ENCODE assay signal across 8 cellular contexts in genomic region chr7:2719007-2719406, GRCh38. TPM values are rescaled to one million over a fixed set of nuclear protein-coding genes. Genes with fewer than 3 reads are reported as not detected.
DNase-seq lines count a peak whose midpoint lies in the region; ATAC-seq and TF ChIP-seq lines count a peak whose summit lies in the region.

No MANE protein-coding gene starts in this region.

- no peak for TF ChIP-seq EP300 in esophagus muscularis mucosa (IDR thresholded peaks at IDR 0.05)

- H2AFZ ChIP-seq in DND-41 (ENCODE audit: low read depth, low read length): no peak overlapping the region

- no peaks in the 10 kb centered on the region; the same call in none of the 2 replicates for H4K20me1 ChIP-seq in DND-41 (ENCODE audit: insufficient read depth, low read length)

- H3K36me3 ChIP-seq in DND-41 (ENCODE audit: insufficient read depth, low read length): peaks cover 10% of the 10 kb centered on the region
- peaks cover 0 to 42% (median 25%) of the 10 kb centered on the region in 4 donors for H3K36me3 ChIP-seq in esophagus muscularis mucosa

- ATAC-seq in DND-41 (ENCODE audit: insufficient read depth, low read depth) (peak; percentile 29; the same call in 1 of the 3 replicates), HG03280 (IDR thresholded peaks at IDR 0.05; ENCODE audit: unreplicated experiment) (no peak), GM18520 (IDR thresholded peaks at IDR 0.05; ENCODE audit: unreplicated experiment) (no peak)

- no peaks in the 10 kb centered on the region for H3K27me3 ChIP-seq in DND-41 (ENCODE audit: insufficient read depth, low read length, poor library complexity)
- H3K27me3 ChIP-seq in esophagus muscularis mucosa: no peaks in the 10 kb centered on the region

- H3K27ac ChIP-seq in DND-41 (ENCODE audit: low read length) (no peak overlapping the region), esophagus muscularis mucosa (replicated peaks in 1 of 4) (no peak overlapping the region)

- WGBS in esophagus muscularis mucosa: 73% methylated on average over 14 of the region's 16 CpGs

- H3K9me3 ChIP-seq in DND-41 (ENCODE audit: insufficient read depth, low read length, severe bottlenecking) (no peaks in the 10 kb centered on the region), esophagus muscularis mucosa (no peaks in the 10 kb centered on the region)

- no peak for TF ChIP-seq POLR2A in esophagus muscularis mucosa (IDR thresholded peaks at IDR 0.05; ENCODE audit: low read depth)

- H3K4me3 ChIP-seq in DND-41 (ENCODE audit: low read depth in 1 of 2, low read length in 2 of 2): no peak overlapping the region
- H3K4me3 ChIP-seq in esophagus muscularis mucosa: no peak overlapping the region

- intact Hi-C loops in esophagus muscularis mucosa (cut with DNase I): no loop called here

- TF ChIP-seq CTCF in DND-41 (IDR thresholded peaks at IDR 0.05; ENCODE audit: borderline replicate concordance, extremely low read depth, low read length, poor library complexity, severe bottlenecking): peak; percentile 69
- peak in 2 of 3 experiments; percentile 6 to 35 for TF ChIP-seq CTCF in esophagus muscularis mucosa (IDR thresholded peaks at IDR 0.05)

- H3K4me1 ChIP-seq in DND-41 (ENCODE audit: insufficient read depth, low read length): peaks cover 24% of the 10 kb centered on the region
- H3K4me1 ChIP-seq in esophagus muscularis mucosa: peaks cover 22 to 31% (median 28%) of the 10 kb centered on the region in 4 donors

- no peak overlapping the region for H3K9ac ChIP-seq in DND-41 (ENCODE audit: low read depth, low read length)

- DNase-seq in DND-41 (peak; percentile 54), NCI-H1092 treated with DMSO at 0.1 percent for 48 hours (lab: John Stamatoyannopoulos, UW) (peak; percentile 27), esophagus muscularis mucosa (ENCODE audit: extremely low spot score) (no peak), NCI-H1048 (lab: John Stamatoyannopoulos, UW) (no peak)
- DNase-seq in activated CD8-positive, alpha-beta memory T cell treated with anti-CD3 and anti-CD28 coated beads, Interleukin-2, amount 50 U/mL, for 4 hours: peak; percentile 74
- DNase-seq in stimulated activated CD4-positive, alpha-beta T cell treated with anti-CD3 and anti-CD28 coated beads, Interleukin-2, amount 100 ng/mL, for 24 hours: peak; percentile 70 to 77

- H3K4me2 ChIP-seq in DND-41 (ENCODE audit: insufficient read depth, low read length): no peak overlapping the region

- no peaks in the 10 kb centered on the region for H3K79me2 ChIP-seq in DND-41 (ENCODE audit: insufficient read depth, low read length)

RNA-seq across cellular contexts. Expression of gene AMZ1, which starts 31.0 kb away (rescaled TPM):
- total RNA-seq in esophagus muscularis mucosa: 1 to 10 TPM in 1 of 4 donors, under 1 TPM in 3; under 0.01 to 1.2 (median 0.53) TPM

Comparison
In these comparisons a context has a peak if more than half of its experiments do, and no peak if none do; other contexts are left out.
1. DNase-seq: peak in DND-41 (single experiment), NCI-H1092 treated with DMSO at 0.1 percent for 48 hours (single experiment), activated CD8-positive, alpha-beta memory T cell treated with anti-CD3 and anti-CD28 coated beads, Interleukin-2, amount 50 U/mL, for 4 hours (single experiment) and stimulated activated CD4-positive, alpha-beta T cell treated with anti-CD3 and anti-CD28 coated beads, Interleukin-2, amount 100 ng/mL, for 24 hours (2 of 2); none in esophagus muscularis mucosa (single experiment) and NCI-H1048 (single experiment).